ENCODE assay signal across 9 cellular contexts in the genomic region with DNA sequence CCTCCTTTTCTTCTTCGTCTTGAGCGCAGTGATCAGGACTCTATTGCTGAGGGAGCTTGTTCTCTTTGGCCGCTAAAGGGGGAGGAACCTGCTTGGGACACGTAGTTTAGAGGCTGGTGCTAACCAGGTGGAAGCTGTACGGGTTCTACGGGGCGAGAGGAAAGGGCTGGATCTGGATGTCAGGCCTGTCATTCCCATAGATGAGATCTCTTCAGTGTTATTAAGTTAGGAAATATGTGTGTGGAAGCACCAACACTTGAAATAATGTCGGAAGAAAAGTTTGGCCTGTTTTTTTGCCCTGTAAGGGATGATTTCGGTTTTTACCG. TPM values are rescaled to one million over a fixed set of nuclear protein-coding genes. Genes with fewer than 3 reads are reported as not detected.
DNase-seq lines count a peak whose midpoint lies in the region; ATAC-seq, FAIRE-seq and TF ChIP-seq lines count a peak whose summit lies in the region.
"Had no signal": no experiment of that assay in that cellular context is flagged by ENCODE, and none has a peak within 500 bp of the region (broad histone marks: within the 10 kb centered on the region; RNA-seq: fewer than 3 reads in every experiment).

No MANE protein-coding gene starts in this region.

- H3K27me3 Mint-ChIP-seq in CD4-positive, CD25-positive, alpha-beta regulatory T cell = no peaks in the 10 kb centered on the region

- DNase-seq in CD4-positive, CD25-positive, alpha-beta regulatory T cell = peak in 2 of 3 donors; percentile 21 to 57
- DNase-seq in NT2/D1 (ENCODE audit: low read depth, low spot score) (no peak), GM12878 (ENCODE audit: low read depth, low spot score) (peak; percentile 13), iPS-NIHi7 (ENCODE audit: extremely low spot score) (peak; percentile 57), NCI-H2107 (lab: John Stamatoyannopoulos, UW) (no peak)

- peak; percentile 29 to 36 for ATAC-seq in CD4-positive, CD25-positive, alpha-beta regulatory T cell (ENCODE audit: low read depth in 2 of 2)
- peak; percentile 29 for ATAC-seq in GM18519 (IDR thresholded peaks at IDR 0.05; ENCODE audit: low FRiP score, unreplicated experiment)
- peak; percentile 38 for ATAC-seq in HG02973 (IDR thresholded peaks at IDR 0.05; ENCODE audit: unreplicated experiment)
- ATAC-seq in GM12878 = peak; percentile 69

- POLR2A ChIA-PET in GM12878 (lab: Charles Lee) = interaction anchor here (0.7 to 2.7 kb wide), 4 partner anchors 9 to 81 kb away, joined by 3 to 34 read pairs (median 5); partner anchors contain the start of genes AASDH, PAICS and PPAT

- no TSS peak for BruUV-seq in GM12878 (replicated peaks; lab: Mats Ljungman, UMichigan)

- TF ChIP-seq EP300 in GM12878 (IDR thresholded peaks at IDR 0.05; ENCODE audit: borderline replicate concordance in 1 of 2, control insufficient read depth in 1 of 2, low read depth in 2 of 2, low read length in 2 of 2) = no peak

- H3K4me2 ChIP-seq in GM12878 (ENCODE audit: control insufficient read depth, insufficient read depth) = peak overlapping the region; percentile 95

- SMC1A ChIA-PET in GM12878 (lab: Charles Lee; ENCODE audit: uncharacterized antibody, unreplicated experiment) = interaction anchor here (0.7 to 2.8 kb wide), 10 partner anchors 9 to 332 kb away, joined by 3 to 21 read pairs (median 7); partner anchors contain the start of genes PAICS and PPAT

- H3K9me3 Mint-ChIP-seq in CD4-positive, CD25-positive, alpha-beta regulatory T cell = no peaks in the 10 kb centered on the region

- peak overlapping the region; percentile 87 for H3K27ac ChIP-seq in CD4-positive, CD25-positive, alpha-beta regulatory T cell (ENCODE audit: insufficient read depth, low read length, poor library complexity, severe bottlenecking)
- H3K27ac ChIP-seq in GM12878 (ENCODE audit: control insufficient read depth, insufficient read depth) (peak overlapping the region; percentile 52), skeletal muscle tissue (ENCODE audit: low read depth, low read length) (peak overlapping the region; percentile 76)

- H3K4me1 ChIP-seq in CD4-positive, CD25-positive, alpha-beta regulatory T cell (ENCODE audit: control insufficient read depth, insufficient read depth, low read length, poor library complexity, severe bottlenecking) = peaks cover 35% of the 10 kb centered on the region
- H3K4me1 ChIP-seq in NT2/D1 (ENCODE audit: insufficient read depth, insufficient read length) (no peaks in the 10 kb centered on the region), GM12878 (ENCODE audit: control insufficient read depth, insufficient read depth, low read length) (peaks cover 7% of the 10 kb centered on the region; the same call in 1 of the 2 replicates), skeletal muscle tissue (ENCODE audit: control insufficient read depth in 3 of 3, insufficient read depth in 3 of 3, low read length in 3 of 3) (peaks cover 13 to 31% (median 16%) of the 10 kb centered on the region in 3 donors)

- no peaks in the 10 kb centered on the region for H3K9me3 ChIP-seq in CD4-positive, CD25-positive, alpha-beta regulatory T cell (ENCODE audit: control insufficient read depth in 2 of 2, low read length in 2 of 2)
- H3K9me3 ChIP-seq in NT2/D1 (ENCODE audit: insufficient read depth, low read length) = no peaks in the 10 kb centered on the region
- H3K9me3 ChIP-seq in GM12878 (replicated peaks; ENCODE audit: control insufficient read depth, insufficient read depth, low read length) = no peaks in the 10 kb centered on the region
- H3K9me3 ChIP-seq in skeletal muscle tissue (ENCODE audit: control insufficient read depth in 3 of 3, low read length in 3 of 3) = no peaks in the 10 kb centered on the region

- in situ Hi-C loops in GM12878 (cut with MboI) = no loop called here

- no peaks in the 10 kb centered on the region for H4K20me1 ChIP-seq in GM12878 (ENCODE audit: control insufficient read depth, insufficient read depth)

- no peak for FAIRE-seq in GM12878 (lab: Jason Lieb, UNC)

- CTCF ChIA-PET in GM12878 (lab: Yijun Ruan, JAX) = interaction anchor here (0.9 to 2.3 kb wide), 5 partner anchors 10 to 368 kb away, joined by 3 to 25 read pairs (median 6); no protein-coding TSS in a partner anchor

- TF ChIP-seq CTCF in GM12878 (IDR thresholded peaks at IDR 0.05 in 2 of 3, conservative IDR thresholded peaks at IDR 0.05 in 1 of 3; ENCODE audit: control insufficient read depth in 2 of 3, extremely low read depth in 1 of 3, insufficient read depth in 1 of 3, low read depth in 3 of 3, low read length in 3 of 3) = no peak

- intact Hi-C loops in GM12878 (cut with micrococcal nuclease; ENCODE audit: unreplicated experiment) = no loop called here

- H3K36me3 Mint-ChIP-seq in CD4-positive, CD25-positive, alpha-beta regulatory T cell = peaks cover 18% of the 10 kb centered on the region

- RAD21 ChIA-PET in GM12878 (lab: Charles Lee; ENCODE audit: unreplicated experiment) = interaction anchor here (0.8 to 2.8 kb wide), 9 partner anchors 24 to 519 kb away, joined by 3 to 22 read pairs (median 4); partner anchors contain the start of genes AASDH, CEP135, NOA1 and PAICS

- H2AFZ ChIP-seq in GM12878 (ENCODE audit: control insufficient read depth, low read depth, low read length) = peak overlapping the region; percentile 84

- no peak for TF ChIP-seq RAD21 in GM12878 (IDR thresholded peaks at IDR 0.05; ENCODE audit: insufficient read depth, low read depth, low read length)

- no peaks in the 10 kb centered on the region for H3K27me3 ChIP-seq in CD4-positive, CD25-positive, alpha-beta regulatory T cell (ENCODE audit: control insufficient read depth, insufficient read depth, low read length)
- H3K27me3 ChIP-seq in NT2/D1 (ENCODE audit: insufficient read depth, insufficient read length) (no peaks in the 10 kb centered on the region), GM12878 (replicated peaks in 1 of 2; ENCODE audit: control insufficient read depth in 2 of 2, insufficient read depth in 2 of 2, low read length in 1 of 2) (no peaks in the 10 kb centered on the region), skeletal muscle tissue (ENCODE audit: control insufficient read depth in 3 of 3, insufficient read depth in 3 of 3, low read length in 3 of 3) (no peaks in the 10 kb centered on the region)

- no peak for TF ChIP-seq POLR2A in GM12878 (IDR thresholded peaks at IDR 0.05; ENCODE audit: low read depth, low read length)

- H3K27ac Mint-ChIP-seq in CD4-positive, CD25-positive, alpha-beta regulatory T cell = peak overlapping the region; percentile 98 to 99 (median 98)

- H3K9ac ChIP-seq in NT2/D1 (ENCODE audit: insufficient read length, low read depth) (peak overlapping the region; percentile 89), GM12878 (ENCODE audit: control insufficient read depth, insufficient read depth, low read length) (peak overlapping the region; percentile 79), skeletal muscle tissue (ENCODE audit: low read depth in 1 of 3, low read length in 3 of 3) (peak overlapping the region; percentile 79 to 91 (median 82))

- peaks cover 24% of the 10 kb centered on the region for H3K36me3 ChIP-seq in CD4-positive, CD25-positive, alpha-beta regulatory T cell (ENCODE audit: control insufficient read depth, insufficient read depth, low read length)
- H3K36me3 ChIP-seq in NT2/D1 (ENCODE audit: insufficient read depth, insufficient read length, low read length) = peaks cover 29% of the 10 kb centered on the region
- peaks cover 0 to 15% of the 10 kb centered on the region in 2 experiments; a peak in 3 of 4 replicates for H3K36me3 ChIP-seq in GM12878 (ENCODE audit: control insufficient read depth in 2 of 2, insufficient read depth in 2 of 2, low read length in 1 of 2)
- H3K36me3 ChIP-seq in skeletal muscle tissue (ENCODE audit: control insufficient read depth in 3 of 3, insufficient read depth in 3 of 3, low read length in 3 of 3) = peaks cover 6 to 13% (median 12%) of the 10 kb centered on the region in 3 donors

- WGBS in GM12878 (ENCODE audit: insufficient coverage, insufficient replicate concordance, low lambda C conversion rate, missing lambda C conversion rate) = 0% methylated on average over 10 of the region's 10 CpGs

- H3K4me1 Mint-ChIP-seq in CD4-positive, CD25-positive, alpha-beta regulatory T cell = peaks cover 38 to 70% (median 54%) of the 10 kb centered on the region in 4 donors

- H3K4me3 Mint-ChIP-seq in CD4-positive, CD25-positive, alpha-beta regulatory T cell = peak overlapping the region; percentile 96 to 99 (median 97)

- H3K4me3 ChIP-seq in CD4-positive, CD25-positive, alpha-beta regulatory T cell (ENCODE audit: low read depth, low read length) = peak overlapping the region; percentile 100
- H3K4me3 ChIP-seq in NT2/D1 (ENCODE audit: insufficient read length, low read depth) = peak overlapping the region; percentile 90
- H3K4me3 ChIP-seq in GM12878 = peak overlapping the region; percentile 89
- peak overlapping the region; percentile 89 to 95 (median 92) for H3K4me3 ChIP-seq in skeletal muscle tissue (ENCODE audit: low read length in 3 of 3)

- peaks cover 60% of the 10 kb centered on the region for H3K79me2 ChIP-seq in GM12878 (ENCODE audit: control insufficient read depth, insufficient read depth, low read length)

RNA-seq across cellular contexts. Expression of gene SRP72, which starts 0.6 kb away (rescaled TPM):
- total RNA-seq in CD4-positive, CD25-positive, alpha-beta regulatory T cell = 111 TPM
- polyA plus RNA-seq in CD4-positive, CD25-positive, alpha-beta regulatory T cell = 100 to 1,000 TPM; 116 to 196 (median 155) TPM
- 186 and 191 TPM in 2 replicates for total RNA-seq in GM12878 (2013; cell fraction: nucleolus; rRNA removed)
- total RNA-seq in GM12878 (2014; rRNA removed) = 66.4 and 74.4 TPM in 2 replicates
- 102 and 105 TPM in 2 replicates for total RNA-seq in GM12878 (2014; rRNA removed; fragmentation: Illumina TruSeq; extraction: Trizol)
- 122 and 130 TPM in 2 replicates for total RNA-seq in GM12878 (2021)
- polyA plus RNA-seq in GM12878 (2011; ENCODE audit: low read depth) = 55.5 TPM
- polyA plus RNA-seq in GM12878 (2011; rRNA removed) = 94.6 and 140 TPM in 2 replicates
- 39.7 and 46.5 TPM in 2 replicates for polyA plus RNA-seq in GM12878 (2011; cell fraction: cytosol; rRNA removed)
- 62.5 and 63.3 TPM in 2 replicates for polyA plus RNA-seq in GM12878 (2011; cell fraction: nucleus; rRNA removed)
- 77.8 and 86.8 TPM in 2 replicates for polyA plus RNA-seq in GM12878 (2012)
- 168 and 192 TPM in 2 replicates for polyA plus RNA-seq in GM12878 (2014; fragmentation: Illumina TruSeq; extraction: Trizol)
- 100 to 1,000 TPM; 158 to 186 TPM for polyA plus RNA-seq in GM12878 (2014; fragmentation: Nextera tagmentation; extraction: Ambion mirVana)
- polyA plus RNA-seq in GM12878 (2014; rRNA removed) = 61.6 and 68.7 TPM in 2 replicates
- polyA plus RNA-seq in GM12878 (2016; fragmentation: Nextera tagmentation; extraction: Ambion mirVana) = 100 to 1,000 TPM; 136 to 145 TPM
- 116 and 263 TPM in 2 replicates for polyA minus RNA-seq in GM12878 (2011; rRNA and poly(A)+ RNA removed)
- 48.1 and 65.0 TPM in 2 replicates for polyA minus RNA-seq in GM12878 (2011; cell fraction: cytosol; rRNA and poly(A)+ RNA removed)
- polyA minus RNA-seq in GM12878 (2011; cell fraction: nucleus; rRNA and poly(A)+ RNA removed) = 56.6 and 85.2 TPM in 2 replicates
- 36.0 TPM for total RNA-seq in skeletal muscle tissue

RNA-seq across cellular contexts. Expression of gene PAICS, which starts 32.0 kb away (rescaled TPM):
- 21.7 TPM for total RNA-seq in CD4-positive, CD25-positive, alpha-beta regulatory T cell
- 10 to 100 TPM; 29.8 to 37.3 (median 31.0) TPM for polyA plus RNA-seq in CD4-positive, CD25-positive, alpha-beta regulatory T cell
- total RNA-seq in GM12878 (2013; cell fraction: nucleolus; rRNA removed) = 92.7 and 97.6 TPM in 2 replicates
- 109 and 120 TPM in 2 replicates for total RNA-seq in GM12878 (2014; rRNA removed)
- 175 and 181 TPM in 2 replicates for total RNA-seq in GM12878 (2014; rRNA removed; fragmentation: Illumina TruSeq; extraction: Trizol)
- 248 and 251 TPM in 2 replicates for total RNA-seq in GM12878 (2021)
- 94.6 TPM for polyA plus RNA-seq in GM12878 (2011; ENCODE audit: low read depth)
- polyA plus RNA-seq in GM12878 (2011; rRNA removed) = 350 and 490 TPM in 2 replicates
- 177 and 211 TPM in 2 replicates for polyA plus RNA-seq in GM12878 (2011; cell fraction: cytosol; rRNA removed)
- polyA plus RNA-seq in GM12878 (2011; cell fraction: nucleus; rRNA removed) = 114 and 132 TPM in 2 replicates
- polyA plus RNA-seq in GM12878 (2012) = 101 and 150 TPM in 2 replicates
- 295 and 365 TPM in 2 replicates for polyA plus RNA-seq in GM12878 (2014; fragmentation: Illumina TruSeq; extraction: Trizol)
- 100 to 1,000 TPM; 224 to 251 TPM for polyA plus RNA-seq in GM12878 (2014; fragmentation: Nextera tagmentation; extraction: Ambion mirVana)
- polyA plus RNA-seq in GM12878 (2014; rRNA removed) = 158 and 201 TPM in 2 replicates
- polyA plus RNA-seq in GM12878 (2016; fragmentation: Nextera tagmentation; extraction: Ambion mirVana) = 100 to 1,000 TPM; 314 to 315 TPM
- 127 and 145 TPM in 2 replicates for polyA minus RNA-seq in GM12878 (2011; rRNA and poly(A)+ RNA removed)
- 46.0 and 61.2 TPM in 2 replicates for polyA minus RNA-seq in GM12878 (2011; cell fraction: cytosol; rRNA and poly(A)+ RNA removed)
- 47.6 and 73.3 TPM in 2 replicates for polyA minus RNA-seq in GM12878 (2011; cell fraction: nucleus; rRNA and poly(A)+ RNA removed)
- total RNA-seq in skeletal muscle tissue = 7.8 TPM

RNA-seq across cellular contexts. Expression of gene PPAT, which starts 32.6 kb away (rescaled TPM):
- 9.0 TPM for total RNA-seq in CD4-positive, CD25-positive, alpha-beta regulatory T cell
- 10 to 100 TPM in 3 of 4 donors, 1 to 10 TPM in 1; 6.7 to 14.0 (median 12.0) TPM for polyA plus RNA-seq in CD4-positive, CD25-positive, alpha-beta regulatory T cell
- 23.5 and 24.9 TPM in 2 replicates for total RNA-seq in GM12878 (2013; cell fraction: nucleolus; rRNA removed)
- total RNA-seq in GM12878 (2014; rRNA removed) = 37.3 and 41.7 TPM in 2 replicates
- total RNA-seq in GM12878 (2014; rRNA removed; fragmentation: Illumina TruSeq; extraction: Trizol) = 39.0 and 40.9 TPM in 2 replicates
- 44.1 and 51.2 TPM in 2 replicates for total RNA-seq in GM12878 (2021)
- 13.3 TPM for polyA plus RNA-seq in GM12878 (2011; ENCODE audit: low read depth)
- polyA plus RNA-seq in GM12878 (2011; rRNA removed) = 31.4 and 41.0 TPM in 2 replicates
- polyA plus RNA-seq in GM12878 (2011; cell fraction: cytosol; rRNA removed) = 9.4 and 11.5 TPM in 2 replicates
- polyA plus RNA-seq in GM12878 (2011; cell fraction: nucleus; rRNA removed) = 14.7 and 17.2 TPM in 2 replicates
- polyA plus RNA-seq in GM12878 (2012) = 15.8 and 19.5 TPM in 2 replicates
- 38.7 and 39.9 TPM in 2 replicates for polyA plus RNA-seq in GM12878 (2014; fragmentation: Illumina TruSeq; extraction: Trizol)
- polyA plus RNA-seq in GM12878 (2014; fragmentation: Nextera tagmentation; extraction: Ambion mirVana) = 10 to 100 TPM; 24.9 to 32.6 TPM
- polyA plus RNA-seq in GM12878 (2014; rRNA removed) = 27.0 and 27.3 TPM in 2 replicates
- polyA plus RNA-seq in GM12878 (2016; fragmentation: Nextera tagmentation; extraction: Ambion mirVana) = 10 to 100 TPM; 47.4 to 50.7 TPM
- polyA minus RNA-seq in GM12878 (2011; rRNA and poly(A)+ RNA removed) = 12.7 and 26.1 TPM in 2 replicates
- 12.6 and 13.1 TPM in 2 replicates for polyA minus RNA-seq in GM12878 (2011; cell fraction: cytosol; rRNA and poly(A)+ RNA removed)
- 7.1 and 12.3 TPM in 2 replicates for polyA minus RNA-seq in GM12878 (2011; cell fraction: nucleus; rRNA and poly(A)+ RNA removed)
- 9.4 TPM for total RNA-seq in skeletal muscle tissue

RNA-seq across cellular contexts. Expression of gene ARL9, which starts 37.5 kb away (rescaled TPM):
- total RNA-seq in CD4-positive, CD25-positive, alpha-beta regulatory T cell = not detected
- not detected for polyA plus RNA-seq in CD4-positive, CD25-positive, alpha-beta regulatory T cell
- total RNA-seq in GM12878 (2013; cell fraction: nucleolus; rRNA removed) = not detected in 2 replicates
- total RNA-seq in GM12878 (2014; rRNA removed) (not detected in 2 replicates), GM12878 (2014; rRNA removed; fragmentation: Illumina TruSeq; extraction: Trizol) (not detected in 2 replicates), GM12878 (2021) (not detected in 2 replicates), skeletal muscle tissue (not detected)
- not detected for polyA plus RNA-seq in GM12878 (2011; ENCODE audit: low read depth)
- polyA plus RNA-seq in GM12878 (2011; rRNA removed) (not detected in 2 replicates), GM12878 (2014; fragmentation: Illumina TruSeq; extraction: Trizol) (not detected in 2 replicates), GM12878 (2014; fragmentation: Nextera tagmentation; extraction: Ambion mirVana) (not detected), GM12878 (2014; rRNA removed) (not detected in 2 replicates), GM12878 (2016; fragmentation: Nextera tagmentation; extraction: Ambion mirVana) (not detected)
- 0.03 TPM in 1 of 2 replicates, not detected in the other for polyA plus RNA-seq in GM12878 (2011; cell fraction: cytosol; rRNA removed)
- polyA plus RNA-seq in GM12878 (2011; cell fraction: nucleus; rRNA removed) = not detected in 2 replicates
- not detected in 2 replicates for polyA plus RNA-seq in GM12878 (2012)
- 0.15 TPM in 1 of 2 replicates, not detected in the other for polyA minus RNA-seq in GM12878 (2011; rRNA and poly(A)+ RNA removed)
- polyA minus RNA-seq in GM12878 (2011; cell fraction: cytosol; rRNA and poly(A)+ RNA removed) = not detected in 2 replicates
- polyA minus RNA-seq in GM12878 (2011; cell fraction: nucleus; rRNA and poly(A)+ RNA removed) = not detected in 2 replicates
- total RNA-seq: subcutaneous adipose tissue had no signal

Comparison
In these comparisons a context has a peak if more than half of its experiments do, and no peak if none do; other contexts are left out.
1. DNase-seq: peak in CD4-positive, CD25-positive, alpha-beta regulatory T cell (2 of 3), GM12878 (single experiment) and iPS-NIHi7 (single experiment); none in NT2/D1 (single experiment) and NCI-H2107 (single experiment).
2. Peak in every context shown above with its lines, with median percentiles within 50 percentile points of each other: ATAC-seq, H3K27ac ChIP-seq, H3K4me3 ChIP-seq and H3K9ac ChIP-seq.